In the genomic region with DNA sequence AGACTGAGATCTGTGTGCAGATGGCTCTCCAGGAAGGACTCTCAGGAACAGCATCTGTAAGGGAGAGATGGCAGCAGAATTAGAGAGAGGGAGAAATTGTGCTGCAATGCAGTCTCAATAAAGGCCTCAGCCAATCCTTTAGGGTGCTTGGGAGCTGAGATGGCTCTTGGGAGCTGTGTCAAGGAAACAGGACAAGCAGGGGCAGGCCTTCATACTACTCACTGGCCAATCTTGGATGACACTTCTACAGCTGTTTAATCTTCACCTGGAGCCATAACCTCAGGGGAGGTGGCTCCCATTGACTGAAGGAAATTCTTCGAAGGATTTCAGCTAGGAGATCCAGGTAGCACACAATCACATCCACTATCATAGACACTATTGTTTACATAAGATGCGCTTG, we compare ENCODE assay signal across 29 cellular contexts. TPM values are rescaled to one million over a fixed set of nuclear protein-coding genes. Genes with fewer than 3 reads are reported as not detected.
DNase-seq lines count a peak whose midpoint lies in the region; ATAC-seq, FAIRE-seq and TF ChIP-seq lines count a peak whose summit lies in the region.
"Had no signal": no experiment of that assay in that cellular context is flagged by ENCODE, and none has a peak within 500 bp of the region (broad histone marks: within the 10 kb centered on the region; RNA-seq: fewer than 3 reads in every experiment).

No MANE protein-coding gene starts in this region.

- H3K9ac ChIP-seq in keratinocyte (ENCODE audit: control insufficient read depth, extremely low read depth, insufficient read depth, low read length), result no peak overlapping the region

- FAIRE-seq in keratinocyte (lab: Jason Lieb, UNC), result peak; percentile 41
- FAIRE-seq: astrocyte had no signal

- H3K27ac Mint-ChIP-seq in CD4-positive, CD25-positive, alpha-beta regulatory T cell, result peak overlapping the region in 2 of 3 donors; percentile 18 to 75
- peak overlapping the region; percentile 86 for H3K27ac Mint-ChIP-seq in CD8-positive, alpha-beta T cell
- H3K27ac Mint-ChIP-seq in activated naive CD8-positive, alpha-beta T cell, result peak overlapping the region; percentile 89
- H3K27ac Mint-ChIP-seq: activated CD4-positive, alpha-beta memory T cell treated with anti-CD3 and anti-CD28 coated beads, Interleukin-2, amount 10 ng/mL, durations not matched to agents 7 days and 5 days; H9; memory B cell; stimulated activated naive B cell treated with anti-CD40 and anti-IgM and Interleukin-4, amounts not matched to agents 10 μg/mL and 1 μg/mL and 100 μg/mL, for 72 hours had no signal

- H3K4me2 ChIP-seq in keratinocyte (ENCODE audit: control insufficient read depth, extremely low read depth, insufficient read depth, low read depth, low read length), result no peak overlapping the region
- H3K4me2 ChIP-seq: hepatocyte had no signal

- POLR2A ChIA-PET in CD8-positive, alpha-beta T cell (lab: Charles Lee), result interaction anchor here (1.2 kb wide), 1 partner anchor 79 kb away, joined by 4 read pairs; no protein-coding TSS in a partner anchor

- DNase-seq in CD4-positive, CD25-positive, alpha-beta regulatory T cell, result no peak
- DNase-seq in CD8-positive, alpha-beta T cell, result no peak
- DNase-seq in keratinocyte (ENCODE audit: low read depth, low spot score) (peak; percentile 7), SKM-1 (lab: John Stamatoyannopoulos, UW; ENCODE audit: unreplicated experiment) (no peak), amniotic stem cell (lab: John Stamatoyannopoulos, UW) (no peak)
- DNase-seq: activated CD4-positive, alpha-beta memory T cell treated with anti-CD3 and anti-CD28 coated beads, Interleukin-2, amount 10 ng/mL, durations not matched to agents 7 days and 5 days; activated CD4-positive, alpha-beta T cell treated with anti-CD3 and anti-CD28 coated beads for 1 hour; activated naive CD4-positive, alpha-beta T cell; caudate nucleus; DMS 273 treated with DMSO at 0.1 percent for 48 hours; H9; MM.1S; NCI-H1417 treated with DMSO at 0.1 percent for 48 hours; NCI-H2081 treated with DMSO at 0.1 percent for 48 hours; NCI-H446; stimulated activated CD4-positive, alpha-beta T cell treated with anti-CD3 and anti-CD28 coated beads, Interleukin-4, amount 100 ng/mL, for 4 hours; stimulated activated naive B cell treated with anti-CD40 and anti-IgM and Interleukin-4, amounts not matched to agents 10 μg/mL and 1 μg/mL and 100 μg/mL, for 72 hours; testis; uterus had no signal

- dilution Hi-C loops in keratinocyte (cut with MboI; ENCODE audit: extremely low pct_ligation_motif_present, low sequenced_read_pairs), result no loop called here

- no peaks in the 10 kb centered on the region for H3K27me3 Mint-ChIP-seq in CD4-positive, CD25-positive, alpha-beta regulatory T cell
- no peaks in the 10 kb centered on the region for H3K27me3 Mint-ChIP-seq in CD8-positive, alpha-beta T cell (ENCODE audit: low read depth)
- H3K27me3 Mint-ChIP-seq in activated naive CD8-positive, alpha-beta T cell, result no peaks in the 10 kb centered on the region
- H3K27me3 Mint-ChIP-seq: activated CD4-positive, alpha-beta memory T cell treated with anti-CD3 and anti-CD28 coated beads, Interleukin-2, amount 10 ng/mL, durations not matched to agents 7 days and 5 days; memory B cell; stimulated activated naive B cell treated with anti-CD40 and anti-IgM and Interleukin-4, amounts not matched to agents 10 μg/mL and 1 μg/mL and 100 μg/mL, for 72 hours had no signal

- no peaks in the 10 kb centered on the region for H3K9me3 ChIP-seq in CD4-positive, CD25-positive, alpha-beta regulatory T cell (ENCODE audit: control insufficient read depth in 2 of 2, low read length in 2 of 2)
- no peaks in the 10 kb centered on the region for H3K9me3 ChIP-seq in CD8-positive, alpha-beta T cell (ENCODE audit: low read length)
- no peaks in the 10 kb centered on the region for H3K9me3 ChIP-seq in keratinocyte (ENCODE audit: control insufficient read depth, low read depth, low read length)
- H3K9me3 ChIP-seq: gastroesophageal sphincter, prostate gland, testis, uterus had no signal

- no peak overlapping the region for H3K4me3 Mint-ChIP-seq in CD4-positive, CD25-positive, alpha-beta regulatory T cell
- peak overlapping the region; percentile 47 for H3K4me3 Mint-ChIP-seq in CD8-positive, alpha-beta T cell
- peak overlapping the region; percentile 46 for H3K4me3 Mint-ChIP-seq in activated naive CD8-positive, alpha-beta T cell
- H3K4me3 Mint-ChIP-seq: activated CD4-positive, alpha-beta memory T cell treated with anti-CD3 and anti-CD28 coated beads, Interleukin-2, amount 10 ng/mL, durations not matched to agents 7 days and 5 days; H9; memory B cell; stimulated activated naive B cell treated with anti-CD40 and anti-IgM and Interleukin-4, amounts not matched to agents 10 μg/mL and 1 μg/mL and 100 μg/mL, for 72 hours had no signal

- H3K36me3 ChIP-seq in CD4-positive, CD25-positive, alpha-beta regulatory T cell (ENCODE audit: control insufficient read depth, insufficient read depth, low read length), result no peaks in the 10 kb centered on the region
- no peaks in the 10 kb centered on the region for H3K36me3 ChIP-seq in CD8-positive, alpha-beta T cell (ENCODE audit: insufficient read depth, low read length)
- no peaks in the 10 kb centered on the region for H3K36me3 ChIP-seq in keratinocyte (ENCODE audit: control insufficient read depth in 2 of 2, extremely low read depth in 1 of 2, insufficient read depth in 2 of 2, low read length in 2 of 2)
- H3K36me3 ChIP-seq: gastroesophageal sphincter, prostate gland, uterus had no signal

- H4K20me1 ChIP-seq in keratinocyte (ENCODE audit: control insufficient read depth, extremely low read depth, insufficient read depth, low read length), result no peaks in the 10 kb centered on the region

- intact Hi-C loops in CD8-positive, alpha-beta T cell (cut with DNase I, micrococcal nuclease), result no loop called here

- no peak overlapping the region for H3K4me3 ChIP-seq in CD4-positive, CD25-positive, alpha-beta regulatory T cell (ENCODE audit: low read depth, low read length)
- H3K4me3 ChIP-seq in CD8-positive, alpha-beta T cell (ENCODE audit: low read depth, low read length), result no peak overlapping the region
- no peak overlapping the region for H3K4me3 ChIP-seq in keratinocyte (ENCODE audit: control insufficient read depth in 2 of 3, extremely low read depth in 1 of 3, insufficient read depth in 2 of 3, low read depth in 1 of 3, low read length in 3 of 3)
- H3K4me3 ChIP-seq: gastroesophageal sphincter, hepatocyte, prostate gland, SK-N-MC, testis, uterus had no signal

- H3K27ac ChIP-seq in CD4-positive, CD25-positive, alpha-beta regulatory T cell (ENCODE audit: insufficient read depth, low read length, poor library complexity, severe bottlenecking), result no peak overlapping the region
- H3K27ac ChIP-seq in CD8-positive, alpha-beta T cell (ENCODE audit: low read depth, low read length), result peak overlapping the region; percentile 34
- no peak overlapping the region for H3K27ac ChIP-seq in keratinocyte (ENCODE audit: control insufficient read depth, insufficient read depth, low read length)
- H3K27ac ChIP-seq: gastroesophageal sphincter, hepatocyte, prostate gland, RWPE1, SK-N-MC, testis, uterus had no signal

- H3K4me1 Mint-ChIP-seq in CD4-positive, CD25-positive, alpha-beta regulatory T cell, result peaks cover 0 to 16% (median 6%) of the 10 kb centered on the region in 4 donors
- H3K4me1 Mint-ChIP-seq in CD8-positive, alpha-beta T cell (ENCODE audit: low read depth), result peaks cover 40% of the 10 kb centered on the region
- peaks cover 55% of the 10 kb centered on the region for H3K4me1 Mint-ChIP-seq in activated naive CD8-positive, alpha-beta T cell (ENCODE audit: low read depth)
- H3K4me1 Mint-ChIP-seq: H9, memory B cell had no signal

- H3K27me3 ChIP-seq in CD4-positive, CD25-positive, alpha-beta regulatory T cell (ENCODE audit: control insufficient read depth, insufficient read depth, low read length), result no peaks in the 10 kb centered on the region
- no peaks in the 10 kb centered on the region for H3K27me3 ChIP-seq in CD8-positive, alpha-beta T cell (ENCODE audit: insufficient read depth, low read length)
- H3K27me3 ChIP-seq in keratinocyte (ENCODE audit: control insufficient read depth, extremely low read depth, insufficient read depth, low read length), result no peaks in the 10 kb centered on the region
- H3K27me3 ChIP-seq: gastroesophageal sphincter, hepatocyte, testis, uterus had no signal

- CTCF ChIA-PET in CD8-positive, alpha-beta T cell (lab: Charles Lee), result interaction anchor here (1.1 to 2.9 kb wide), 2 partner anchors 27 to 121 kb away, joined by 3 to 17 read pairs; no protein-coding TSS in a partner anchor

- H3K9me3 Mint-ChIP-seq in CD4-positive, CD25-positive, alpha-beta regulatory T cell, result no peaks in the 10 kb centered on the region
- H3K9me3 Mint-ChIP-seq in CD8-positive, alpha-beta T cell, result no peaks in the 10 kb centered on the region
- H3K9me3 Mint-ChIP-seq in activated naive CD8-positive, alpha-beta T cell (ENCODE audit: low read depth), result no peaks in the 10 kb centered on the region
- H3K9me3 Mint-ChIP-seq: activated CD4-positive, alpha-beta memory T cell treated with anti-CD3 and anti-CD28 coated beads, Interleukin-2, amount 10 ng/mL, durations not matched to agents 7 days and 5 days; H9; memory B cell; stimulated activated naive B cell treated with anti-CD40 and anti-IgM and Interleukin-4, amounts not matched to agents 10 μg/mL and 1 μg/mL and 100 μg/mL, for 72 hours had no signal

- H3K36me3 Mint-ChIP-seq in CD4-positive, CD25-positive, alpha-beta regulatory T cell, result peaks cover under 1% of the 10 kb centered on the region
- peaks cover 2% of the 10 kb centered on the region for H3K36me3 Mint-ChIP-seq in CD8-positive, alpha-beta T cell
- peaks cover 9% of the 10 kb centered on the region for H3K36me3 Mint-ChIP-seq in activated naive CD8-positive, alpha-beta T cell
- H3K36me3 Mint-ChIP-seq: memory B cell had no signal

- H3K9me1 ChIP-seq in keratinocyte (ENCODE audit: control insufficient read depth, extremely low read depth, insufficient read depth, low read length), result no peaks in the 10 kb centered on the region

- no peak for ATAC-seq in CD4-positive, CD25-positive, alpha-beta regulatory T cell (ENCODE audit: low read depth in 2 of 2)
- no peak for ATAC-seq in CD8-positive, alpha-beta T cell
- no peak for ATAC-seq in GM19467 (IDR thresholded peaks at IDR 0.05; ENCODE audit: unreplicated experiment)
- ATAC-seq: gastroesophageal sphincter had no signal

- peak overlapping the region; percentile 32 for H2AFZ ChIP-seq in keratinocyte (ENCODE audit: control insufficient read depth, low read length)
- H2AFZ ChIP-seq: hepatocyte had no signal

- H3K4me1 ChIP-seq in CD4-positive, CD25-positive, alpha-beta regulatory T cell (ENCODE audit: control insufficient read depth, insufficient read depth, low read length, poor library complexity, severe bottlenecking), result no peaks in the 10 kb centered on the region
- H3K4me1 ChIP-seq in CD8-positive, alpha-beta T cell (ENCODE audit: insufficient read depth, low read length), result peaks cover 40% of the 10 kb centered on the region
- H3K4me1 ChIP-seq in keratinocyte (ENCODE audit: control insufficient read depth, extremely low read depth, insufficient read depth, low read length), result peaks cover 11% of the 10 kb centered on the region
- H3K4me1 ChIP-seq: prostate gland, testis, uterus had no signal

- H3K79me2 ChIP-seq in keratinocyte (ENCODE audit: control insufficient read depth, insufficient read depth, low read length), result no peaks in the 10 kb centered on the region
- H3K79me2 ChIP-seq: hepatocyte had no signal

- TF ChIP-seq CTCF in CD8-positive, alpha-beta T cell (IDR thresholded peaks at IDR 0.05), result no peak
- TF ChIP-seq CTCF in keratinocyte (optimal IDR thresholded peaks at IDR 0.05 in 1 of 3, IDR thresholded peaks at IDR 0.05 in 1 of 3, conservative IDR thresholded peaks at IDR 0.05 in 1 of 3; ENCODE audit: extremely low read depth in 1 of 3, insufficient read depth in 2 of 3, low read length in 3 of 3), result no peak

RNA-seq across cellular contexts. Expression of a gene that starts 10.0 kb away (rescaled TPM):
- not detected for total RNA-seq in CD4-positive, CD25-positive, alpha-beta regulatory T cell
- not detected for polyA plus RNA-seq in CD4-positive, CD25-positive, alpha-beta regulatory T cell
- not detected for total RNA-seq in CD8-positive, alpha-beta T cell
- 0.06 to 0.21 TPM (median 0.09 TPM) in 3 replicates for polyA plus RNA-seq in keratinocyte
- not detected for polyA plus RNA-seq in keratinocyte (2011; ENCODE audit: low read depth)
- not detected in 2 replicates for polyA plus RNA-seq in keratinocyte (2011; cell fraction: cytosol; rRNA removed)
- 0.89 and 2.4 TPM in 2 replicates for polyA plus RNA-seq in keratinocyte (2011; cell fraction: nucleus; rRNA removed)
- polyA plus RNA-seq in keratinocyte (2012; ENCODE audit: low replicate concordance), result not detected in 2 replicates
- polyA minus RNA-seq in keratinocyte, result 2.9 to 4.2 TPM in 2 of 3 replicates, not detected in the other
- not detected for polyA minus RNA-seq in keratinocyte (2011; cell fraction: cytosol; rRNA and poly(A)+ RNA removed)
- polyA minus RNA-seq in keratinocyte (2011; cell fraction: nucleus; rRNA and poly(A)+ RNA removed), result 4.3 and 12.7 TPM in 2 replicates
- total RNA-seq: astrocyte, gastroesophageal sphincter, H9, hepatocyte, HT-29, prostate gland, uterus had no signal
- polyA plus RNA-seq: hepatocyte had no signal

RNA-seq across cellular contexts. Expression of a gene that starts 55.9 kb away (rescaled TPM):
- not detected for total RNA-seq in CD4-positive, CD25-positive, alpha-beta regulatory T cell
- not detected for polyA plus RNA-seq in CD4-positive, CD25-positive, alpha-beta regulatory T cell
- total RNA-seq in CD8-positive, alpha-beta T cell, result not detected
- not detected in 3 replicates for polyA plus RNA-seq in keratinocyte
- not detected for polyA plus RNA-seq in keratinocyte (2011; ENCODE audit: low read depth)
- polyA plus RNA-seq in keratinocyte (2011; cell fraction: cytosol; rRNA removed), result not detected in 2 replicates
- polyA plus RNA-seq in keratinocyte (2011; cell fraction: nucleus; rRNA removed), result not detected in 2 replicates
- not detected in 2 replicates for polyA plus RNA-seq in keratinocyte (2012; ENCODE audit: low replicate concordance)
- not detected in 3 replicates for polyA minus RNA-seq in keratinocyte
- not detected for polyA minus RNA-seq in keratinocyte (2011; cell fraction: cytosol; rRNA and poly(A)+ RNA removed)
- 0.78 TPM in 1 of 2 replicates, not detected in the other for polyA minus RNA-seq in keratinocyte (2011; cell fraction: nucleus; rRNA and poly(A)+ RNA removed)
- total RNA-seq: activated CD4-positive, alpha-beta memory T cell treated with anti-CD3 and anti-CD28 coated beads, Interleukin-2, amount 10 ng/mL, durations not matched to agents 7 days and 5 days; astrocyte; gastroesophageal sphincter; H9; hepatocyte; HT-29; prostate gland had no signal
- polyA plus RNA-seq: hepatocyte had no signal

Comparison
In these comparisons a context has a peak if more than half of its experiments do, and no peak if none do; other contexts are left out.
1. H3K4me3 Mint-ChIP-seq: peak in CD8-positive, alpha-beta T cell (single experiment) and activated naive CD8-positive, alpha-beta T cell (single experiment); none in CD4-positive, CD25-positive, alpha-beta regulatory T cell (0 of 4).
2. Peak in every context shown above with its lines, with median percentiles within 50 percentile points of each other: H3K27ac Mint-ChIP-seq.